In the genomic region with DNA sequence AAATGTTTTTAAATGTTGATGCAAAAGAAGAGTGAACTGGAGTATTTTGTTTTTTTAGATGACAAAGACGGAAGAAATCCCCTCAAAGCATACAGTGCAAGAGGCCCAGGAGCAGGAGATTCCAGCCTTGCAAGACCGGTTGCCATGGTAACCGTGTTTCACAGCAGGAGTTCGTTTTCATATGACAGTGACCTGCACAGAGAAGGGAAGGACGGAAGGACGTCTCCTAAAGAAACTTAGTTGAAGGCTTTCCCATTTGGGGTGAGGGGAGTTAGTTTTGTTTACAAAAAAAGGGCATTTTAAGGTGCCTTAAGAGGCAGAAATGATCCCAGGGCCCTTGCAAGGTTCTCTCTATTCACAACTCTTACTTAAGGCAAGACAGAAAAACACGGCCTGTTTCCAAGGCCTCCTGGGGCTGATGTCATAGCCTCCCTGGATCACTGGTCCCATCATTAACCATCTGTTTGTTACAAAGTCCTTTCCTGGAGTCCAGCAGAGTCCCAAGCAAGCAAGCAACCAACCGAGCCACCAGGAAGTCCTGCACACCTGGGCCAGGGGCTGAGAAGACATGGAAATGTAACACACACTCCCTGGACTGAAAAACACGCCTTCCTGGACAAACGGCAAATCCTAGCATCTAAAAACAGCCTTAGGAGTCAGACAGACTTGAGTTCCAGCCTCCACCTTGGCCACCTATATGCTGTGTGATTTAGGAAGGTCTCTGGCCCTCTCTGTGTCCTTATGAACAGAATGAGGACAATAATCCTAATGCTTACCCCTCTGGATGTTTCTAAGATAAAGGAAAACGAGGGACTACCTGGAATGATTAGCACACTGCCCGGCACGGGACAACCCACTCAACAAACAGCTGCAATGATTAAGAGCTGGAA, we compare ENCODE assay signal across 10 cellular contexts.
DNase-seq lines count a peak whose midpoint lies in the region; ATAC-seq and TF ChIP-seq lines count a peak whose summit lies in the region.
"Had no signal": no experiment of that assay in that cellular context is flagged by ENCODE, and none has a peak within 500 bp of the region (broad histone marks: within the 10 kb centered on the region; RNA-seq: fewer than 3 reads in every experiment).

No MANE protein-coding gene starts in this region.

- DNase-seq in T-helper 2 cell treated with Interferon-gamma antibody and Interleukin-4, amounts not matched to agents 5 μg/mL and 100 μg/mL, for 36 hours (ENCODE audit: low spot score), result no peak
- DNase-seq in T-helper 2 cell (no peak), iPS DF 6.9 (ENCODE audit: low read depth, low spot score) (peak; percentile 64), smooth muscle cell of the brain vasculature (ENCODE audit: low read depth, low spot score) (peak; percentile 7), SIG-M5 (lab: John Stamatoyannopoulos, UW) (no peak), GM20000 (ENCODE audit: low spot score) (no peak)

- H3K4me1 Mint-ChIP-seq in T-helper 2 cell treated with Interferon-gamma antibody and Interleukin-4, amounts not matched to agents 5 μg/mL and 100 μg/mL, for 36 hours (ENCODE audit: low read depth), result peaks cover 5% of the 10 kb centered on the region

- H3K36me3 Mint-ChIP-seq in T-helper 2 cell treated with Interferon-gamma antibody and Interleukin-4, amounts not matched to agents 5 μg/mL and 100 μg/mL, for 36 hours (ENCODE audit: low read depth), result peaks cover 3% of the 10 kb centered on the region

- H3K4me3 Mint-ChIP-seq in T-helper 2 cell treated with Interferon-gamma antibody and Interleukin-4, amounts not matched to agents 5 μg/mL and 100 μg/mL, for 36 hours, result peak overlapping the region; percentile 55

- H3K27me3 Mint-ChIP-seq in T-helper 2 cell treated with Interferon-gamma antibody and Interleukin-4, amounts not matched to agents 5 μg/mL and 100 μg/mL, for 36 hours (ENCODE audit: low read depth), result peaks cover 28% of the 10 kb centered on the region

- peaks cover 9% of the 10 kb centered on the region for H3K4me1 ChIP-seq in iPS DF 6.9 (ENCODE audit: control insufficient read depth, insufficient read depth, low read length)

- no peaks in the 10 kb centered on the region for H3K36me3 ChIP-seq in iPS DF 6.9 (ENCODE audit: control insufficient read depth, insufficient read depth, low read length)

- no CpG with 5 or more reads among the region's 13 CpGs for WGBS in iPS DF 6.9 (ENCODE audit: insufficient coverage, insufficient read length)

- ATAC-seq in GM18861 (IDR thresholded peaks at IDR 0.05; ENCODE audit: unreplicated experiment), result no peak

- TF ChIP-seq CTCF in VCaP (conservative IDR thresholded peaks at IDR 0.05) (no peak), GM20000 (IDR thresholded peaks at IDR 0.05; ENCODE audit: extremely low read depth, missing control alignments) (no peak)

- H3K9me3 ChIP-seq in iPS DF 6.9 (ENCODE audit: control insufficient read depth, insufficient read depth, low read length), result no peaks in the 10 kb centered on the region

- peaks cover 4% of the 10 kb centered on the region for H3K9me3 Mint-ChIP-seq in T-helper 2 cell treated with Interferon-gamma antibody and Interleukin-4, amounts not matched to agents 5 μg/mL and 100 μg/mL, for 36 hours

- H3K27ac Mint-ChIP-seq in T-helper 2 cell treated with Interferon-gamma antibody and Interleukin-4, amounts not matched to agents 5 μg/mL and 100 μg/mL, for 36 hours, result no peak overlapping the region

- no peak overlapping the region for H3K4me3 ChIP-seq in iPS DF 6.9 (ENCODE audit: low read length)
- H3K4me3 ChIP-seq: coronary artery had no signal

- peak overlapping the region; percentile 23; the same call in 1 of the 2 replicates for H3K27ac ChIP-seq in VCaP
- no peak overlapping the region for H3K27ac ChIP-seq in iPS DF 6.9 (ENCODE audit: low read length)
- H3K27ac ChIP-seq: C4-2B had no signal

- H3K27me3 ChIP-seq in iPS DF 6.9 (ENCODE audit: control insufficient read depth, insufficient read depth, low read length), result peaks cover 13% of the 10 kb centered on the region; the same call in 1 of the 2 replicates

Comparison
In these comparisons a context has a peak if more than half of its experiments do, and no peak if none do; other contexts are left out.
1. DNase-seq: peak in iPS DF 6.9 (single experiment) and smooth muscle cell of the brain vasculature (single experiment); none in T-helper 2 cell treated with Interferon-gamma antibody and Interleukin-4, amounts not matched to agents 5 μg/mL and 100 μg/mL, for 36 hours (single experiment), T-helper 2 cell (0 of 5), SIG-M5 (single experiment) and GM20000 (single experiment).